ENCODE assay signal across 28 cellular contexts in genomic region chr18:12031181-12031580, GRCh38.
"Had no signal": no experiment of that assay in that cellular context is flagged by ENCODE, and none has a peak within 500 bp of the region (broad histone marks: within the 10 kb centered on the region; RNA-seq: fewer than 3 reads in every experiment).

No MANE protein-coding gene starts in this region.

- H3K4me1 ChIP-seq: prostate gland had no signal

- H3K36me3 ChIP-seq: adrenal gland, ovary, prostate gland, right atrium auricular region had no signal

- ATAC-seq: activated CD8-positive, alpha-beta T cell treated with anti-CD3 and anti-CD28 coated beads for 36 hours; activated T-cell treated with anti-CD3 and anti-CD28 coated beads, Interleukin-2, amount 50 U/mL, for 4 hours; left cardiac atrium; natural killer cell; stimulated activated effector memory CD8-positive, alpha-beta T cell treated with anti-CD3 and anti-CD28 coated beads, Interleukin-12 subunit alpha, Interleukin-12 subunit beta, amount 100 ng/mL, for 72 hours; stimulated activated naive CD8-positive, alpha-beta T cell treated with anti-CD3 and anti-CD28 coated beads, Interleukin-15, amount 100 ng/mL, for 72 hours; T-cell had no signal

- H3K9me3 Mint-ChIP-seq: activated CD4-positive, alpha-beta T cell treated with anti-CD3 and anti-CD28 coated beads, Interleukin-2, amount 10 ng/mL, durations not matched to agents 7 days and 5 days; activated CD8-positive, alpha-beta T cell treated with anti-CD3 and anti-CD28 coated beads for 36 hours; activated T-cell treated with anti-CD3 and anti-CD28 coated beads, Interleukin-2, amount 50 U/mL, for 4 hours; activated T-helper 2 cell treated with anti-CD3 and anti-CD28 coated beads, Interferon-gamma antibody, Interleukin-2, Interleukin-4, amounts not matched to agents 10 μg/mL and 5 μg/mL and 100 μg/mL, durations not matched to agents 14 hours and 24 hours and 36 hours; endodermal cell; memory B cell; natural killer cell; stimulated activated effector memory CD8-positive, alpha-beta T cell treated with anti-CD3 and anti-CD28 coated beads, Interleukin-12 subunit alpha, Interleukin-12 subunit beta, amount 100 ng/mL, for 72 hours; stimulated activated naive CD8-positive, alpha-beta T cell treated with anti-CD3 and anti-CD28 coated beads, Interleukin-15, amount 100 ng/mL, for 72 hours; T-cell; T-helper 2 cell treated with Interferon-gamma antibody and Interleukin-4, amounts not matched to agents 5 μg/mL and 100 μg/mL, for 36 hours had no signal

- H3K27ac ChIP-seq: foreskin keratinocyte, neutrophil, VCaP had no signal

- H3K4me3 Mint-ChIP-seq: activated CD4-positive, alpha-beta T cell treated with anti-CD3 and anti-CD28 coated beads, Interleukin-2, amount 10 ng/mL, durations not matched to agents 7 days and 5 days; activated CD8-positive, alpha-beta T cell treated with anti-CD3 and anti-CD28 coated beads for 36 hours; activated naive CD8-positive, alpha-beta T cell; activated T-cell treated with anti-CD3 and anti-CD28 coated beads, Interleukin-2, amount 50 U/mL, for 4 hours; endodermal cell; memory B cell; natural killer cell; stimulated activated effector memory CD8-positive, alpha-beta T cell treated with anti-CD3 and anti-CD28 coated beads, Interleukin-12 subunit alpha, Interleukin-12 subunit beta, amount 100 ng/mL, for 72 hours; stimulated activated naive CD8-positive, alpha-beta T cell treated with anti-CD3 and anti-CD28 coated beads, Interleukin-15, amount 100 ng/mL, for 72 hours; T-cell; T-helper 2 cell treated with Interferon-gamma antibody and Interleukin-4, amounts not matched to agents 5 μg/mL and 100 μg/mL, for 36 hours had no signal

- H3K27me3 ChIP-seq: adrenal gland, foreskin keratinocyte, neutrophil, ovary, right atrium auricular region, transverse colon had no signal

- H3K27me3 Mint-ChIP-seq: activated CD4-positive, alpha-beta T cell treated with anti-CD3 and anti-CD28 coated beads, Interleukin-2, amount 10 ng/mL, durations not matched to agents 7 days and 5 days; activated CD8-positive, alpha-beta T cell treated with anti-CD3 and anti-CD28 coated beads for 36 hours; activated naive CD8-positive, alpha-beta T cell; memory B cell; T-cell had no signal

- H3K27ac Mint-ChIP-seq: activated CD4-positive, alpha-beta T cell treated with anti-CD3 and anti-CD28 coated beads, Interleukin-2, amount 10 ng/mL, durations not matched to agents 7 days and 5 days; activated CD8-positive, alpha-beta T cell treated with anti-CD3 and anti-CD28 coated beads for 36 hours; activated naive CD8-positive, alpha-beta T cell; activated T-helper 2 cell treated with anti-CD3 and anti-CD28 coated beads, Interferon-gamma antibody, Interleukin-2, Interleukin-4, amounts not matched to agents 10 μg/mL and 5 μg/mL and 100 μg/mL, durations not matched to agents 14 hours and 24 hours and 36 hours; endodermal cell; memory B cell; natural killer cell; stimulated activated effector memory CD8-positive, alpha-beta T cell treated with anti-CD3 and anti-CD28 coated beads, Interleukin-12 subunit alpha, Interleukin-12 subunit beta, amount 100 ng/mL, for 72 hours; T-cell; T-helper 2 cell treated with Interferon-gamma antibody and Interleukin-4, amounts not matched to agents 5 μg/mL and 100 μg/mL, for 36 hours had no signal

- H3K4me1 Mint-ChIP-seq: natural killer cell; stimulated activated effector memory CD8-positive, alpha-beta T cell treated with anti-CD3 and anti-CD28 coated beads, Interleukin-12 subunit alpha, Interleukin-12 subunit beta, amount 100 ng/mL, for 72 hours; stimulated activated naive CD8-positive, alpha-beta T cell treated with anti-CD3 and anti-CD28 coated beads, Interleukin-15, amount 100 ng/mL, for 72 hours; T-cell had no signal

- DNase-seq: activated CD4-positive, alpha-beta T cell treated with anti-CD3 and anti-CD28 coated beads, Interleukin-2, amount 10 ng/mL, durations not matched to agents 7 days and 5 days; activated CD4-positive, CD25-positive, alpha-beta regulatory T cell treated with anti-CD3 and anti-CD28 coated beads, Interleukin-2, amount 50 U/mL, for 72 hours; activated CD8-positive, alpha-beta T cell treated with anti-CD3 and anti-CD28 coated beads for 36 hours; activated naive CD4-positive, alpha-beta T cell; activated T-cell treated with anti-CD3 and anti-CD28 coated beads, Interleukin-2, amount 50 U/mL, for 4 hours; cerebellar nuclear complex; cortex of kidney; endodermal cell; islet precursor cell; natural killer cell; small intestine; stimulated activated CD4-positive, alpha-beta T cell treated with anti-CD3 and anti-CD28 coated beads, Interleukin-2, amount 100 ng/mL, for 24 hours; stimulated activated naive CD8-positive, alpha-beta T cell treated with anti-CD3 and anti-CD28 coated beads, Interleukin-15, amount 100 ng/mL, for 72 hours; T-cell had no signal

- H3K36me3 Mint-ChIP-seq: memory B cell; natural killer cell; stimulated activated effector memory CD8-positive, alpha-beta T cell treated with anti-CD3 and anti-CD28 coated beads, Interleukin-12 subunit alpha, Interleukin-12 subunit beta, amount 100 ng/mL, for 72 hours had no signal

- H3K9me3 ChIP-seq: adrenal gland, neutrophil, ovary, prostate gland, right atrium auricular region, transverse colon had no signal

- H3K4me3 ChIP-seq: adrenal gland, ovary, prostate gland, right atrium auricular region, transverse colon had no signal
